ENCODE assay signal across 17 cellular contexts in genomic region chr12:78684419-78684818, GRCh38.
"Had no signal": no experiment of that assay in that cellular context is flagged by ENCODE, and none has a peak within 500 bp of the region (broad histone marks: within the 10 kb centered on the region; RNA-seq: fewer than 3 reads in every experiment).

No MANE protein-coding gene starts in this region.

- H3K9me3 Mint-ChIP-seq: naive B cell, neural crest cell had no signal

- ATAC-seq: activated CD8-positive, alpha-beta memory T cell treated with anti-CD3 and anti-CD28 coated beads, Interleukin-2, amount 10 ng/mL, durations not matched to agents 7 days and 5 days; mucosa of descending colon had no signal

- H3K36me3 ChIP-seq: right atrium auricular region, thyroid gland had no signal

- H3K27me3 ChIP-seq: right atrium auricular region, thyroid gland had no signal

- H3K4me3 ChIP-seq: mucosa of descending colon, right atrium auricular region, thyroid gland had no signal

- H3K4me3 Mint-ChIP-seq: activated CD4-positive, alpha-beta memory T cell treated with anti-CD3 and anti-CD28 coated beads, Interleukin-2, amount 10 ng/mL, durations not matched to agents 7 days and 5 days; activated CD8-positive, alpha-beta memory T cell treated with anti-CD3 and anti-CD28 coated beads, Interleukin-2, amount 10 ng/mL, durations not matched to agents 7 days and 5 days; activated naive CD8-positive, alpha-beta T cell treated with anti-CD3 and anti-CD28 coated beads for 36 hours; endodermal cell; naive B cell; neural crest cell had no signal

- H3K9me3 ChIP-seq: mucosa of descending colon, right atrium auricular region, thyroid gland had no signal

- DNase-seq: activated CD4-positive, alpha-beta memory T cell treated with anti-CD3 and anti-CD28 coated beads, Interleukin-2, amount 10 ng/mL, durations not matched to agents 7 days and 5 days; activated CD4-positive, alpha-beta T cell treated with anti-CD3 and anti-CD28 coated beads for 48 hours; activated CD4-positive, CD25-positive, alpha-beta regulatory T cell; activated CD8-positive, alpha-beta memory T cell treated with anti-CD3 and anti-CD28 coated beads, Interleukin-2, amount 10 ng/mL, durations not matched to agents 7 days and 5 days; activated naive CD8-positive, alpha-beta T cell treated with anti-CD3 and anti-CD28 coated beads for 36 hours; amniotic stem cell; endodermal cell; erythroblast; mesenchymal stem cell; mucosa of descending colon; naive B cell; stimulated activated CD4-positive, alpha-beta T cell treated with anti-CD3 and anti-CD28 coated beads, Interleukin-2, amount 100 ng/mL, for 24 hours; stimulated activated naive CD4-positive, alpha-beta T cell treated with Interleukin-2 at 50 U/mL for 16 hours; T-helper 9 cell; thyroid gland had no signal

- H3K4me1 Mint-ChIP-seq: activated CD4-positive, alpha-beta memory T cell treated with anti-CD3 and anti-CD28 coated beads, Interleukin-2, amount 10 ng/mL, durations not matched to agents 7 days and 5 days; activated CD8-positive, alpha-beta memory T cell treated with anti-CD3 and anti-CD28 coated beads, Interleukin-2, amount 10 ng/mL, durations not matched to agents 7 days and 5 days; activated naive CD8-positive, alpha-beta T cell treated with anti-CD3 and anti-CD28 coated beads for 36 hours; naive B cell; neural crest cell had no signal

- H3K27ac Mint-ChIP-seq: activated CD4-positive, alpha-beta memory T cell treated with anti-CD3 and anti-CD28 coated beads, Interleukin-2, amount 10 ng/mL, durations not matched to agents 7 days and 5 days; activated CD8-positive, alpha-beta memory T cell treated with anti-CD3 and anti-CD28 coated beads, Interleukin-2, amount 10 ng/mL, durations not matched to agents 7 days and 5 days; activated naive CD8-positive, alpha-beta T cell treated with anti-CD3 and anti-CD28 coated beads for 36 hours; endodermal cell; naive B cell had no signal

- H3K27ac ChIP-seq: right atrium auricular region, thyroid gland had no signal

- H3K27me3 Mint-ChIP-seq: activated CD4-positive, alpha-beta memory T cell treated with anti-CD3 and anti-CD28 coated beads, Interleukin-2, amount 10 ng/mL, durations not matched to agents 7 days and 5 days; activated CD8-positive, alpha-beta memory T cell treated with anti-CD3 and anti-CD28 coated beads, Interleukin-2, amount 10 ng/mL, durations not matched to agents 7 days and 5 days; activated naive CD8-positive, alpha-beta T cell treated with anti-CD3 and anti-CD28 coated beads for 36 hours; naive B cell had no signal

- H3K4me1 ChIP-seq: right atrium auricular region, thyroid gland had no signal

- H3K36me3 Mint-ChIP-seq: activated CD8-positive, alpha-beta memory T cell treated with anti-CD3 and anti-CD28 coated beads, Interleukin-2, amount 10 ng/mL, durations not matched to agents 7 days and 5 days; activated naive CD8-positive, alpha-beta T cell treated with anti-CD3 and anti-CD28 coated beads for 36 hours; naive B cell had no signal
